1 cellular context compared by ENCODE assay signal in genomic region chr6:157656437-157657005, GRCh38.
TF ChIP-seq lines count a peak whose summit lies in the region.

No MANE protein-coding gene starts in this region.

TF ChIP-seq in IMR-90, 13 proteins besides CTCF, POLR2A, EP300 and RAD21 (continued from another document):
- TF ChIP-seq ELK1 (IDR thresholded peaks at IDR 0.05; ENCODE audit: borderline replicate concordance, low read depth, low read length) (no peak), MXI1 (IDR thresholded peaks at IDR 0.05; ENCODE audit: borderline replicate concordance, low read depth, low read length) (no peak)
